ENCODE assay signal across 12 cellular contexts in the genomic region with DNA sequence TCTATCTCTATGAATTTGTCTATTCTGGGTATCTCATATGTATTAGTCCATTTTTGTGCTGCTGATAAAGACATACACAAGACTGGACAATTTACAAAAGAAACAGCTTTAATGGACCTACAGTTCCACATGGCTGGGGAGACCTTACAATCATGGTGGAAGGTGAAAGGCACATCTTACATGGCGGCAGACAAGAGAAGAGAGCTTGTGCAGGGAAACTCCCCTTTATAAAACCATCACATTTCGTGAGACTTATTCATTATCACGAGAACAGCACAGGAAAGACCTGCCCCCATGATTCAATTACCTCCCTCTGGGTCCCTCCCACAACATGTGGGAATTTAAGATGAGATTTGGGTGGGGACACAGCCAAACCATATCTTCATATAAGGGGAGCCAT. TPM values are rescaled to one million over a fixed set of nuclear protein-coding genes. Genes with fewer than 3 reads are reported as not detected.
A peak's percentile ranks its signal among the peaks of the same experiment; 100 is the strongest.
DNase-seq lines count a peak whose midpoint lies in the region; ATAC-seq, FAIRE-seq and TF ChIP-seq lines count a peak whose summit lies in the region.
"Not testable (repeated sequence)": the region's sequence is repeated elsewhere in the genome, so short reads cannot be mapped to it uniquely, and the experiment has no call there.
"Had no signal": no experiment of that assay in that cellular context is flagged by ENCODE, and none has a peak within 500 bp of the region (broad histone marks: within the 10 kb centered on the region; RNA-seq: fewer than 3 reads in every experiment).

No MANE protein-coding gene starts in this region.

- peak overlapping the region; percentile 75 for H3K4me2 ChIP-seq in BLaER1
- H3K4me2 ChIP-seq in K562 (ENCODE audit: insufficient read depth, low read length): not testable (repeated sequence)

- H3K27me3 ChIP-seq in BLaER1; K562 (ENCODE audit: control insufficient read depth in 2 of 2, insufficient read depth in 2 of 2, low read length in 2 of 2); muscle layer of colon (ENCODE audit: control insufficient read depth in 1 of 2, insufficient read depth in 2 of 2, low read length in 2 of 2); rectal smooth muscle tissue (ENCODE audit: control insufficient read depth, insufficient read depth, low read length); sigmoid colon: not testable (repeated sequence)
- peaks cover 31% of the 10 kb centered on the region for H3K27me3 ChIP-seq in transverse colon

- peaks cover 32% of the 10 kb centered on the region for H3K36me3 Mint-ChIP-seq in chondrocyte (ENCODE audit: low read depth)

- H2AFZ ChIP-seq in K562 (ENCODE audit: low read depth, low read length): not testable (repeated sequence)

- in situ Hi-C loops in K562 (cut with MboI); transverse colon (cut with MboI; ENCODE audit: low pct_ligation_motif_present in 1 of 4, low pct_unique_long_range_greater_than_20kb in 1 of 4, low sequenced_read_pairs in 3 of 4): not testable (repeated sequence)

- H3K4me1 ChIP-seq in BLaER1 (peaks cover 67% of the 10 kb centered on the region), muscle layer of colon (ENCODE audit: insufficient read depth, low read length) (peaks cover 65% of the 10 kb centered on the region), rectal smooth muscle tissue (ENCODE audit: control insufficient read depth, insufficient read depth, low read length) (peaks cover 30% of the 10 kb centered on the region), sigmoid colon (peaks cover 0 to 89% (median 65%) of the 10 kb centered on the region in 4 donors), transverse colon (peaks cover 5 to 20% (median 13%) of the 10 kb centered on the region in 4 donors)
- H3K4me1 ChIP-seq in HEK293 (ENCODE audit: control insufficient read depth, insufficient read depth, low read length); K562 (replicated peaks in 1 of 2; ENCODE audit: control insufficient read depth in 2 of 2, insufficient read depth in 2 of 2, low read length in 2 of 2): not testable (repeated sequence)

- peaks cover 33% of the 10 kb centered on the region for H3K4me1 Mint-ChIP-seq in chondrocyte (ENCODE audit: low read depth)

- H3K27ac ChIP-seq in BLaER1; HEK293 (ENCODE audit: extremely low read depth, low read depth, low read length); K562 (ENCODE audit: extremely low read depth, low read depth, low read length): not testable (repeated sequence)
- H3K27ac ChIP-seq in muscle layer of colon (ENCODE audit: low read depth, low read length) (peak overlapping the region; percentile 46), rectal smooth muscle tissue (ENCODE audit: low read depth, low read length) (peak overlapping the region; percentile 73), sigmoid colon (peak overlapping the region in 3 of 4 donors; percentile 75 to 85 (median 82)), transverse colon (peak overlapping the region in 3 of 4 donors; percentile 20 to 69 (median 50))

- not testable (repeated sequence) for TF ChIP-seq EP300 in K562 (IDR thresholded peaks at IDR 0.05; ENCODE audit: low read length); sigmoid colon (IDR thresholded peaks at IDR 0.05); transverse colon (IDR thresholded peaks at IDR 0.05; ENCODE audit: low read depth)

- not testable (repeated sequence) for ATAC-seq in K562

- peak overlapping the region; percentile 9; the same call in 1 of the 2 replicates for H3K4me3 ChIP-seq in BLaER1
- not testable (repeated sequence) for H3K4me3 ChIP-seq in HEK293 (ENCODE audit: low read depth, low read length); K562; muscle layer of colon (ENCODE audit: low read depth in 1 of 2, low read length in 2 of 2); rectal smooth muscle tissue (ENCODE audit: low read length); sigmoid colon; transverse colon

- not testable (repeated sequence) for BruUV-seq in K562 (replicated peaks; lab: Mats Ljungman, UMichigan)

- WGBS in K562 (ENCODE audit: insufficient coverage, low coverage, missing lambda C conversion rate): 15% methylated on average over 3 of the region's 3 CpGs
- WGBS in sigmoid colon, 2 donors: 93 to 95% methylated on average over 3 of the region's 3 CpGs
- 82 to 100% methylated on average over 3 of the region's 3 CpGs for WGBS in transverse colon (ENCODE audit: low coverage in 1 of 2), 2 donors

- FAIRE-seq in K562 (lab: Jason Lieb, UNC): peak; percentile 19

- H3K27me3 Mint-ChIP-seq in chondrocyte (ENCODE audit: low read depth): not testable (repeated sequence)

- CTCF ChIA-PET in HEK293 (lab: Yijun Ruan, JAX): interaction anchor here (0.6 to 1.0 kb wide), 3 partner anchors 10 to 46 kb away, joined by 3 read pairs; no protein-coding TSS in a partner anchor
- CTCF ChIA-PET in K562 (lab: Yijun Ruan, JAX; ENCODE audit: low intra/inter-chr PET ratio): not testable (repeated sequence)

- POLR2A ChIA-PET in HEK293 (lab: Yijun Ruan, JAX) (interaction anchor here (0.6 kb wide), 1 partner anchor 19 kb away, joined by 7 read pairs; no protein-coding TSS in a partner anchor), K562 (lab: Yijun Ruan, JAX) (interaction anchor here (0.6 kb wide), 1 partner anchor 47 kb away, joined by 3 read pairs; no protein-coding TSS in a partner anchor)

- not testable (repeated sequence) for H3K9me1 ChIP-seq in K562 (ENCODE audit: control insufficient read depth, insufficient read depth, low read length)

- not testable (repeated sequence) for H3K9me3 Mint-ChIP-seq in chondrocyte (ENCODE audit: low read depth)

- TF ChIP-seq RAD21 in K562 (CRISPR knock-in tag; conservative IDR thresholded peaks at IDR 0.05 in 1 of 2, IDR thresholded peaks at IDR 0.05 in 1 of 2): not testable (repeated sequence)

- H3K9ac ChIP-seq in BLaER1; K562 (ENCODE audit: insufficient read depth in 1 of 2, low read depth in 2 of 2, low read length in 2 of 2); muscle layer of colon (ENCODE audit: low read length); rectal smooth muscle tissue (ENCODE audit: low read length): not testable (repeated sequence)

- not testable (repeated sequence) for H3K4me3 Mint-ChIP-seq in chondrocyte (ENCODE audit: unreplicated experiment)

- not testable (repeated sequence) for TF ChIP-seq CTCF in HEK293 (tag by site-specific recombination; IDR thresholded peaks at IDR 0.05); K562 (IDR thresholded peaks at IDR 0.05 in 2 of 3, conservative IDR thresholded peaks at IDR 0.05 in 1 of 3; ENCODE audit: insufficient read depth in 2 of 3, low read depth in 1 of 3, low read length in 3 of 3); chondrocyte (IDR thresholded peaks at IDR 0.05); sigmoid colon (IDR thresholded peaks at IDR 0.05); transverse colon (IDR thresholded peaks at IDR 0.05)

- not testable (repeated sequence) for H3K79me2 ChIP-seq in K562 (ENCODE audit: control insufficient read depth, insufficient read depth, low read length)

- H3K36me3 ChIP-seq in BLaER1 (peaks cover 98% of the 10 kb centered on the region), HEK293 (ENCODE audit: control insufficient read depth in 2 of 2, insufficient read depth in 1 of 2, low read length in 2 of 2) (peaks cover 0 to 17% of the 10 kb centered on the region in 2 experiments; a peak in 1 of 3 replicates), muscle layer of colon (ENCODE audit: insufficient read depth, low read length) (peaks cover 14% of the 10 kb centered on the region), sigmoid colon (peaks cover 0 to 16% (median 0%) of the 10 kb centered on the region in 4 donors)
- not testable (repeated sequence) for H3K36me3 ChIP-seq in K562 (ENCODE audit: control insufficient read depth, insufficient read depth, low read length); rectal smooth muscle tissue (ENCODE audit: control insufficient read depth, insufficient read depth, low read length); transverse colon

- peak overlapping the region; percentile 43 for H3K27ac Mint-ChIP-seq in chondrocyte (ENCODE audit: unreplicated experiment)

- peaks cover 83% of the 10 kb centered on the region for H4K20me1 ChIP-seq in BLaER1
- H4K20me1 ChIP-seq in K562 (replicated peaks; ENCODE audit: control insufficient read depth, insufficient read depth, low read length): not testable (repeated sequence)

- DNase-seq in K562 (ENCODE audit: extremely low read depth in 1 of 4, low spot score in 3 of 4); chondrocyte (ENCODE audit: low spot score); sigmoid colon; transverse colon: not testable (repeated sequence)

- not testable (repeated sequence) for TF ChIP-seq POLR2A in K562 (conservative IDR thresholded peaks at IDR 0.05); sigmoid colon (IDR thresholded peaks at IDR 0.05); transverse colon (IDR thresholded peaks at IDR 0.05)

- intact Hi-C loops in K562 (cut with micrococcal nuclease); sigmoid colon (cut with DNase I); transverse colon (cut with DNase I; ENCODE audit: low total_unique reads): not testable (repeated sequence)

- H3K9me3 ChIP-seq in BLaER1: peaks cover 39% of the 10 kb centered on the region
- H3K9me3 ChIP-seq in HEK293 (ENCODE audit: control insufficient read depth, insufficient read depth, low read depth, low read length); K562 (replicated peaks; ENCODE audit: control insufficient read depth, insufficient read depth, low read depth, low read length); muscle layer of colon (ENCODE audit: low read length); sigmoid colon; transverse colon: not testable (repeated sequence)

RNA-seq across cellular contexts. Expression of gene MTCL1, which starts 56.2 kb away (rescaled TPM):
- 26.9 and 56.2 TPM in 2 replicates for total RNA-seq in K562 (2011; cell fraction: chromatin; rRNA removed; ENCODE audit: low replicate concordance)
- total RNA-seq in K562 (2011; cell fraction: nucleolus; rRNA removed): 10.2 and 11.4 TPM in 2 replicates
- 21.6 and 32.3 TPM in 2 replicates for total RNA-seq in K562 (2011; cell fraction: nucleoplasm; rRNA removed)
- total RNA-seq in K562 (2014; rRNA removed) (3.7 and 4.6 TPM in 2 replicates), K562 (2014; rRNA removed; fragmentation: Illumina TruSeq; extraction: Trizol) (6.8 and 7.4 TPM in 2 replicates), K562 (2015; rRNA removed; fragmentation: Illumina TruSeq; extraction: Trizol) (3.7 and 4.9 TPM in 2 replicates), K562 (2021) (5.4 and 5.9 TPM in 2 replicates), chondrocyte (43.9 to 54.4 TPM (median 50.8 TPM) in 3 replicates), sigmoid colon (100 to 1,000 TPM in 1 of 4 donors, 10 to 100 TPM in 3; 58.5 to 133 (median 88.5) TPM), transverse colon (10 to 100 TPM; 12.3 to 35.9 (median 26.1) TPM)
- polyA plus RNA-seq in K562 (2011; rRNA removed) (6.5 and 16.6 TPM in 2 replicates), K562 (2014; fragmentation: Illumina TruSeq; extraction: Trizol) (4.5 and 5.0 TPM in 2 replicates), K562 (2014; fragmentation: Nextera tagmentation; extraction: Ambion mirVana) (under 1 TPM; 0.21 to 0.38 TPM), K562 (2014; rRNA removed) (3.0 and 5.5 TPM in 2 replicates), sigmoid colon (1 to 10 TPM in 2 of 3 donors, under 1 TPM in 1; 0.69 to 9.1 (median 1.8) TPM)
- polyA plus RNA-seq in K562 (2011; cell fraction: cytosol; rRNA removed): 3.4 and 9.5 TPM in 2 replicates
- polyA plus RNA-seq in K562 (2011; cell fraction: nucleus; rRNA removed): 20.4 and 52.0 TPM in 2 replicates
- 4.6 and 4.8 TPM in 2 replicates for polyA plus RNA-seq in K562 (2012)
- polyA minus RNA-seq in K562 (2011; rRNA and poly(A)+ RNA removed): 21.5 and 39.2 TPM in 2 replicates
- polyA minus RNA-seq in K562 (2011; cell fraction: cytosol; rRNA and poly(A)+ RNA removed): 3.7 and 16.8 TPM in 2 replicates
- 14.9 and 54.1 TPM in 2 replicates for polyA minus RNA-seq in K562 (2011; cell fraction: nucleus; rRNA and poly(A)+ RNA removed)
- polyA plus RNA-seq: CD14-positive monocyte; CD4-positive, alpha-beta memory T cell; CD4-positive, CD25-positive, alpha-beta regulatory T cell; CD8-positive, alpha-beta memory T cell had no signal
